ENCODE assay signal across 1 cellular context in genomic region chr10:78363190-78363589, GRCh38.
TF ChIP-seq lines count a peak whose summit lies in the region.

No MANE protein-coding gene starts in this region.

TF ChIP-seq in GM23338, 12 proteins besides CTCF, POLR2A, EP300 and RAD21 (continued from another document):
- TF ChIP-seq ZNF462 (CRISPR knock-in tag; IDR thresholded peaks at IDR 0.05) (no peak), STAT1 (IDR thresholded peaks at IDR 0.05; ENCODE audit: unreplicated experiment) (no peak), NANOG (IDR thresholded peaks at IDR 0.05; ENCODE audit: borderline replicate concordance) (no peak), JUNB (IDR thresholded peaks at IDR 0.05; ENCODE audit: unreplicated experiment) (no peak)
- TF ChIP-seq, protein P1, sequence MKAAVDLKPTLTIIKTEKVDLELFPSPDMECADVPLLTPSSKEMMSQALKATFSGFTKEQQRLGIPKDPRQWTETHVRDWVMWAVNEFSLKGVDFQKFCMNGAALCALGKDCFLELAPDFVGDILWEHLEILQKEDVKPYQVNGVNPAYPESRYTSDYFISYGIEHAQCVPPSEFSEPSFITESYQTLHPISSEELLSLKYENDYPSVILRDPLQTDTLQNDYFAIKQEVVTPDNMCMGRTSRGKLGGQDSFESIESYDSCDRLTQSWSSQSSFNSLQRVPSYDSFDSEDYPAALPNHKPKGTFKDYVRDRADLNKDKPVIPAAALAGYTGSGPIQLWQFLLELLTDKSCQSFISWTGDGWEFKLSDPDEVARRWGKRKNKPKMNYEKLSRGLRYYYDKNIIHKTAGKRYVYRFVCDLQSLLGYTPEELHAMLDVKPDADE (IDR thresholded peaks at IDR 0.05), result no peak
- TF ChIP-seq, protein P2, sequence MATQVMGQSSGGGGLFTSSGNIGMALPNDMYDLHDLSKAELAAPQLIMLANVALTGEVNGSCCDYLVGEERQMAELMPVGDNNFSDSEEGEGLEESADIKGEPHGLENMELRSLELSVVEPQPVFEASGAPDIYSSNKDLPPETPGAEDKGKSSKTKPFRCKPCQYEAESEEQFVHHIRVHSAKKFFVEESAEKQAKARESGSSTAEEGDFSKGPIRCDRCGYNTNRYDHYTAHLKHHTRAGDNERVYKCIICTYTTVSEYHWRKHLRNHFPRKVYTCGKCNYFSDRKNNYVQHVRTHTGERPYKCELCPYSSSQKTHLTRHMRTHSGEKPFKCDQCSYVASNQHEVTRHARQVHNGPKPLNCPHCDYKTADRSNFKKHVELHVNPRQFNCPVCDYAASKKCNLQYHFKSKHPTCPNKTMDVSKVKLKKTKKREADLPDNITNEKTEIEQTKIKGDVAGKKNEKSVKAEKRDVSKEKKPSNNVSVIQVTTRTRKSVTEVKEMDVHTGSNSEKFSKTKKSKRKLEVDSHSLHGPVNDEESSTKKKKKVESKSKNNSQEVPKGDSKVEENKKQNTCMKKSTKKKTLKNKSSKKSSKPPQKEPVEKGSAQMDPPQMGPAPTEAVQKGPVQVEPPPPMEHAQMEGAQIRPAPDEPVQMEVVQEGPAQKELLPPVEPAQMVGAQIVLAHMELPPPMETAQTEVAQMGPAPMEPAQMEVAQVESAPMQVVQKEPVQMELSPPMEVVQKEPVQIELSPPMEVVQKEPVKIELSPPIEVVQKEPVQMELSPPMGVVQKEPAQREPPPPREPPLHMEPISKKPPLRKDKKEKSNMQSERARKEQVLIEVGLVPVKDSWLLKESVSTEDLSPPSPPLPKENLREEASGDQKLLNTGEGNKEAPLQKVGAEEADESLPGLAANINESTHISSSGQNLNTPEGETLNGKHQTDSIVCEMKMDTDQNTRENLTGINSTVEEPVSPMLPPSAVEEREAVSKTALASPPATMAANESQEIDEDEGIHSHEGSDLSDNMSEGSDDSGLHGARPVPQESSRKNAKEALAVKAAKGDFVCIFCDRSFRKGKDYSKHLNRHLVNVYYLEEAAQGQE (IDR thresholded peaks at IDR 0.05; ENCODE audit: unreplicated experiment), result no peak
TF ChIP-seq in GM23338: peak in this region for 0.
